ENCODE assay signal across 8 cellular contexts in genomic region chr4:40056722-40057539, GRCh38. TPM values are rescaled to one million over a fixed set of nuclear protein-coding genes. Genes with fewer than 3 reads are reported as not detected.
DNase-seq lines count a peak whose midpoint lies in the region; ATAC-seq and TF ChIP-seq lines count a peak whose summit lies in the region.

TSS of gene N4BP2 (plus strand) at chr4:40056850. CDS start at chr4:40097341, 40,491 bp downstream.

- H3K9me3 ChIP-seq in T-helper 17 cell (ENCODE audit: control insufficient read depth, low read length, poor library complexity, severe bottlenecking) (no peaks in the 10 kb centered on the region), right atrium auricular region (no peaks in the 10 kb centered on the region), vagina (no peaks in the 10 kb centered on the region)

- H3K4me1 Mint-ChIP-seq in T-helper 17 cell, result peaks cover 27% of the 10 kb centered on the region

- H3K27ac Mint-ChIP-seq in T-helper 17 cell, result peak within 1 kb of the TSS; percentile 95

- ATAC-seq in HG02759 (IDR thresholded peaks at IDR 0.05; ENCODE audit: unreplicated experiment) (peak; percentile 71), T-helper 17 cell (peak; percentile 66)

- peak; percentile 75 for TF ChIP-seq CTCF in GM12873 (IDR thresholded peaks at IDR 0.05; ENCODE audit: insufficient read depth, low read depth, low read length, missing control alignments)
- TF ChIP-seq CTCF in right atrium auricular region (IDR thresholded peaks at IDR 0.05), result peak; percentile 92 to 97
- peak; percentile 7 to 89 (median 54) for TF ChIP-seq CTCF in vagina (IDR thresholded peaks at IDR 0.05)

- H3K36me3 ChIP-seq in right atrium auricular region (no peaks in the 10 kb centered on the region), vagina (no peaks in the 10 kb centered on the region)

- H3K4me1 ChIP-seq in right atrium auricular region (peaks cover 0 to 19% of the 10 kb centered on the region in 2 donors), vagina (peaks cover 29% of the 10 kb centered on the region)

- peaks cover 3% of the 10 kb centered on the region for H3K36me3 Mint-ChIP-seq in T-helper 17 cell (ENCODE audit: low read depth)

- peak; percentile 91 to 92 (median 92) for DNase-seq in NCI-H1417 (lab: John Stamatoyannopoulos, UW)
- peak; percentile 59 to 69 (median 67) for DNase-seq in T-helper 17 cell
- DNase-seq in amniotic stem cell (lab: John Stamatoyannopoulos, UW), result peak; percentile 58
- DNase-seq in right atrium auricular region (ENCODE audit: low spot score), result peak; percentile 75
- DNase-seq in putamen (ENCODE audit: low spot score), result peak; percentile 72
- peak in 1 of 2 donors; percentile 94 for DNase-seq in vagina (ENCODE audit: extremely low spot score in 2 of 2)

- peak in 1 of 2 donors; percentile 88 for TF ChIP-seq POLR2A in vagina (IDR thresholded peaks at IDR 0.05)

- intact Hi-C loops in vagina (cut with DNase I), result loop anchor here (5.0 to 10.0 kb wide), 2 partner anchors 258 to 355 kb away; no protein-coding TSS in a partner anchor

- H3K4me3 ChIP-seq in right atrium auricular region (peak within 1 kb of the TSS; percentile 85 to 92), vagina (peak within 1 kb of the TSS; percentile 90 to 93)

- H3K27ac ChIP-seq in right atrium auricular region, result peak within 1 kb of the TSS; percentile 100
- H3K27ac ChIP-seq in vagina, result peak within 1 kb of the TSS; percentile 100

- H3K27me3 ChIP-seq in right atrium auricular region (no peaks in the 10 kb centered on the region), vagina (no peaks in the 10 kb centered on the region)

- H3K27me3 Mint-ChIP-seq in T-helper 17 cell, result no peaks in the 10 kb centered on the region

- H3K4me3 Mint-ChIP-seq in T-helper 17 cell, result peak within 1 kb of the TSS; percentile 97

RNA-seq across cellular contexts. Expression of gene N4BP2, which starts in this region (rescaled TPM):
- total RNA-seq in T-helper 17 cell (10 to 100 TPM; 16.6 to 22.4 TPM), right atrium auricular region (1 to 10 TPM; 3.2 to 6.4 TPM), vagina (7.4 TPM)
